10 cellular contexts compared by ENCODE assay signal in the genomic region with DNA sequence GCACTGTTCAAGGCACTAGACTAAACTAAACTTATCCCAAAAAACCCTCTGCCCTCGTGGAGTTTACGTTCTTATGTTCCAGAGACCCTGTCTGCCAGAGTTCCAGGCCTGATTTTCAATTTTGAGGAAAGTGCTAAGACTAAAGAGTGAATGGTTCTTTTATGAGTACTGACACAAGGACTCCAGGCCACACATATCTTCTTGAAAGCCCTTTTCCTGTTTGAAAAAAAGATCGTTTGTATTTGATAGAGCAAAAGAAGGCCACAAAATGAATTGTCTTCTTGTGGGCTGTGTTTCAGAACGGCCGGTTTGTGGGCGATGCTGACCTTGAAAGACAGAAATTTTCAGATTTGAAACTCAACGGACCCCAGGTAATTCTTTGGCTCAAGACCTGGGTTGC. TPM values are rescaled to one million over a fixed set of nuclear protein-coding genes. Genes with fewer than 3 reads are reported as not detected.
DNase-seq lines count a peak whose midpoint lies in the region; ATAC-seq, FAIRE-seq and TF ChIP-seq lines count a peak whose summit lies in the region.
"Had no signal": no experiment of that assay in that cellular context is flagged by ENCODE, and none has a peak within 500 bp of the region (broad histone marks: within the 10 kb centered on the region; RNA-seq: fewer than 3 reads in every experiment).

No MANE protein-coding gene starts in this region.

- H3K36me3 ChIP-seq in keratinocyte (ENCODE audit: control insufficient read depth in 2 of 2, extremely low read depth in 1 of 2, insufficient read depth in 2 of 2, low read length in 2 of 2) (peaks cover 22 to 30% of the 10 kb centered on the region in 2 experiments), thymus (ENCODE audit: control insufficient read depth, insufficient read depth) (peaks cover 11% of the 10 kb centered on the region), mucosa of descending colon (ENCODE audit: low read depth) (peaks cover 4% of the 10 kb centered on the region)

- dilution Hi-C loops in keratinocyte (cut with MboI; ENCODE audit: extremely low pct_ligation_motif_present, low sequenced_read_pairs), result no loop called here

- no peaks in the 10 kb centered on the region for H3K36me3 Mint-ChIP-seq in activated naive CD4-positive, alpha-beta T cell treated with anti-CD3 and anti-CD28 coated beads for 36 hours (ENCODE audit: low read depth)
- peaks cover 18% of the 10 kb centered on the region for H3K36me3 Mint-ChIP-seq in activated T-helper 1 cell treated with anti-CD3 and anti-CD28 coated beads, Interleukin-12 subunit alpha, Interleukin-12 subunit beta, Interleukin-2, Interleukin-4 antibody, amounts not matched to agents 30 ng/mL and 10 ng/mL and 1 ng/mL, durations not matched to agents 14 hours and 24 hours and 36 hours (ENCODE audit: low read depth)

- H3K9me3 Mint-ChIP-seq in activated naive CD4-positive, alpha-beta T cell treated with anti-CD3 and anti-CD28 coated beads for 36 hours, result no peaks in the 10 kb centered on the region
- no peaks in the 10 kb centered on the region for H3K9me3 Mint-ChIP-seq in activated T-helper 1 cell treated with anti-CD3 and anti-CD28 coated beads, Interleukin-12 subunit alpha, Interleukin-12 subunit beta, Interleukin-2, Interleukin-4 antibody, amounts not matched to agents 30 ng/mL and 10 ng/mL and 1 ng/mL, durations not matched to agents 14 hours and 24 hours and 36 hours

- no peaks in the 10 kb centered on the region for H3K27me3 Mint-ChIP-seq in activated naive CD4-positive, alpha-beta T cell treated with anti-CD3 and anti-CD28 coated beads for 36 hours (ENCODE audit: low read depth)
- H3K27me3 Mint-ChIP-seq in activated T-helper 1 cell treated with anti-CD3 and anti-CD28 coated beads, Interleukin-12 subunit alpha, Interleukin-12 subunit beta, Interleukin-2, Interleukin-4 antibody, amounts not matched to agents 30 ng/mL and 10 ng/mL and 1 ng/mL, durations not matched to agents 14 hours and 24 hours and 36 hours (ENCODE audit: insufficient read depth), result peaks cover 1% of the 10 kb centered on the region

- H3K4me3 ChIP-seq in keratinocyte (ENCODE audit: control insufficient read depth in 2 of 3, extremely low read depth in 1 of 3, insufficient read depth in 2 of 3, low read depth in 1 of 3, low read length in 3 of 3) (no peak overlapping the region), thymus (ENCODE audit: low read length) (no peak overlapping the region), mucosa of descending colon (no peak overlapping the region)
- H3K4me3 ChIP-seq: tibial artery had no signal

- CTCF ChIA-PET in activated naive CD4-positive, alpha-beta T cell treated with anti-CD3 and anti-CD28 coated beads for 36 hours (lab: Charles Lee), result interaction anchor here (0.9 kb wide), 1 partner anchor 149 kb away, joined by 3 read pairs; no protein-coding TSS in a partner anchor

- no peak for FAIRE-seq in keratinocyte (lab: Jason Lieb, UNC)

- H3K4me1 Mint-ChIP-seq in activated naive CD4-positive, alpha-beta T cell treated with anti-CD3 and anti-CD28 coated beads for 36 hours (ENCODE audit: low read depth), result peaks cover 39% of the 10 kb centered on the region
- peaks cover 38% of the 10 kb centered on the region for H3K4me1 Mint-ChIP-seq in activated T-helper 1 cell treated with anti-CD3 and anti-CD28 coated beads, Interleukin-12 subunit alpha, Interleukin-12 subunit beta, Interleukin-2, Interleukin-4 antibody, amounts not matched to agents 30 ng/mL and 10 ng/mL and 1 ng/mL, durations not matched to agents 14 hours and 24 hours and 36 hours (ENCODE audit: low read depth)

- H3K79me2 ChIP-seq in keratinocyte (ENCODE audit: control insufficient read depth, insufficient read depth, low read length), result peaks cover 88% of the 10 kb centered on the region

- H3K4me2 ChIP-seq in keratinocyte (ENCODE audit: control insufficient read depth, extremely low read depth, insufficient read depth, low read depth, low read length), result no peak overlapping the region

- no peak for TF ChIP-seq CTCF in keratinocyte (optimal IDR thresholded peaks at IDR 0.05 in 1 of 3, IDR thresholded peaks at IDR 0.05 in 1 of 3, conservative IDR thresholded peaks at IDR 0.05 in 1 of 3; ENCODE audit: extremely low read depth in 1 of 3, insufficient read depth in 2 of 3, low read length in 3 of 3)
- no peak for TF ChIP-seq CTCF in mucosa of descending colon (IDR thresholded peaks at IDR 0.05)

- H3K27ac ChIP-seq in keratinocyte (ENCODE audit: control insufficient read depth, insufficient read depth, low read length) (peak overlapping the region; percentile 66), thymus (ENCODE audit: low read depth) (peak overlapping the region; percentile 42)

- H3K27me3 ChIP-seq in keratinocyte (ENCODE audit: control insufficient read depth, extremely low read depth, insufficient read depth, low read length), result no peaks in the 10 kb centered on the region
- no peaks in the 10 kb centered on the region for H3K27me3 ChIP-seq in thymus (ENCODE audit: control insufficient read depth, insufficient read depth)
- H3K27me3 ChIP-seq: tibial artery had no signal

- no peak overlapping the region for H3K4me3 Mint-ChIP-seq in activated naive CD4-positive, alpha-beta T cell treated with anti-CD3 and anti-CD28 coated beads for 36 hours
- peak overlapping the region; percentile 38 for H3K4me3 Mint-ChIP-seq in activated T-helper 1 cell treated with anti-CD3 and anti-CD28 coated beads, Interleukin-12 subunit alpha, Interleukin-12 subunit beta, Interleukin-2, Interleukin-4 antibody, amounts not matched to agents 30 ng/mL and 10 ng/mL and 1 ng/mL, durations not matched to agents 14 hours and 24 hours and 36 hours

- no peaks in the 10 kb centered on the region for H3K9me3 ChIP-seq in keratinocyte (ENCODE audit: control insufficient read depth, low read depth, low read length)
- H3K9me3 ChIP-seq in thymus (ENCODE audit: control insufficient read depth), result no peaks in the 10 kb centered on the region
- no peaks in the 10 kb centered on the region for H3K9me3 ChIP-seq in mucosa of descending colon
- H3K9me3 ChIP-seq: tibial artery had no signal

- H2AFZ ChIP-seq in keratinocyte (ENCODE audit: control insufficient read depth, low read length), result no peak overlapping the region

- 71% methylated on average over 7 of the region's 7 CpGs for WGBS in thymus

- H3K9me1 ChIP-seq in keratinocyte (ENCODE audit: control insufficient read depth, extremely low read depth, insufficient read depth, low read length), result no peaks in the 10 kb centered on the region

- peak overlapping the region; percentile 94 for H3K27ac Mint-ChIP-seq in activated naive CD4-positive, alpha-beta T cell treated with anti-CD3 and anti-CD28 coated beads for 36 hours
- H3K27ac Mint-ChIP-seq in activated T-helper 1 cell treated with anti-CD3 and anti-CD28 coated beads, Interleukin-12 subunit alpha, Interleukin-12 subunit beta, Interleukin-2, Interleukin-4 antibody, amounts not matched to agents 30 ng/mL and 10 ng/mL and 1 ng/mL, durations not matched to agents 14 hours and 24 hours and 36 hours, result peak overlapping the region; percentile 80

- DNase-seq in activated naive CD4-positive, alpha-beta T cell treated with anti-CD3 and anti-CD28 coated beads for 36 hours, result no peak
- no peak for DNase-seq in activated naive CD4-positive, alpha-beta T cell (lab: John Stamatoyannopoulos, UW)
- no peak for DNase-seq in activated T-helper 1 cell treated with anti-CD3 and anti-CD28 coated beads, Interleukin-12 subunit alpha, Interleukin-12 subunit beta, Interleukin-2, Interleukin-4 antibody, amounts not matched to agents 30 ng/mL and 10 ng/mL and 1 ng/mL, durations not matched to agents 14 hours and 24 hours and 36 hours (ENCODE audit: low spot score)
- DNase-seq in keratinocyte (ENCODE audit: low read depth, low spot score) (no peak), mucosa of descending colon (no peak), RKO (ENCODE audit: low spot score) (no peak)
- DNase-seq: NCI-H2107, tibial artery had no signal

- H4K20me1 ChIP-seq in keratinocyte (ENCODE audit: control insufficient read depth, extremely low read depth, insufficient read depth, low read length), result peaks cover 3% of the 10 kb centered on the region

- ATAC-seq in mucosa of descending colon (no peak), GM18868 (IDR thresholded peaks at IDR 0.05; ENCODE audit: unreplicated experiment) (no peak)

- H3K4me1 ChIP-seq in keratinocyte (ENCODE audit: control insufficient read depth, extremely low read depth, insufficient read depth, low read length) (peaks cover 41% of the 10 kb centered on the region), thymus (ENCODE audit: control insufficient read depth, insufficient read depth, low read length) (peaks cover 8% of the 10 kb centered on the region), mucosa of descending colon (ENCODE audit: low read depth) (peaks cover 57% of the 10 kb centered on the region)

- intact Hi-C loops in activated naive CD4-positive, alpha-beta T cell treated with anti-CD3 and anti-CD28 coated beads for 36 hours (cut with micrococcal nuclease), result loop anchor here (2.0 kb wide), 7 partner anchors 81 to 783 kb away; a partner anchor contains a TSS
- intact Hi-C loops in activated T-helper 1 cell treated with anti-CD3 and anti-CD28 coated beads, Interleukin-12 subunit alpha, Interleukin-12 subunit beta, Interleukin-2, Interleukin-4 antibody, amounts not matched to agents 30 ng/mL and 10 ng/mL and 1 ng/mL, durations not matched to agents 14 hours and 24 hours and 36 hours (cut with micrococcal nuclease), result loop anchor here (2.0 to 10.0 kb wide), 3 partner anchors 225 to 781 kb away; a partner anchor contains a TSS
- intact Hi-C loops in mucosa of descending colon (cut with DNase I, micrococcal nuclease), result no loop called here

- no peak overlapping the region for H3K9ac ChIP-seq in keratinocyte (ENCODE audit: control insufficient read depth, extremely low read depth, insufficient read depth, low read length)

RNA-seq across cellular contexts. Expression of a gene that starts 32.1 kb away (rescaled TPM):
- total RNA-seq in activated naive CD4-positive, alpha-beta T cell treated with anti-CD3 and anti-CD28 coated beads for 36 hours, result 1 to 10 TPM; 5.5 to 8.5 TPM
- total RNA-seq in activated T-helper 1 cell treated with anti-CD3 and anti-CD28 coated beads, Interleukin-12 subunit alpha, Interleukin-12 subunit beta, Interleukin-2, Interleukin-4 antibody, amounts not matched to agents 30 ng/mL and 10 ng/mL and 1 ng/mL, durations not matched to agents 14 hours and 24 hours and 36 hours, result 6.4 and 9.9 TPM in 2 replicates
- polyA plus RNA-seq in keratinocyte (125 to 187 TPM (median 144 TPM) in 3 replicates), thymus (34.9 TPM)
- polyA plus RNA-seq in keratinocyte (2011; ENCODE audit: low read depth), result 91.5 TPM
- polyA plus RNA-seq in keratinocyte (2011; cell fraction: cytosol; rRNA removed), result 84.0 and 129 TPM in 2 replicates
- 203 and 221 TPM in 2 replicates for polyA plus RNA-seq in keratinocyte (2011; cell fraction: nucleus; rRNA removed)
- 98.6 and 103 TPM in 2 replicates for polyA plus RNA-seq in keratinocyte (2012; ENCODE audit: low replicate concordance)
- 413 to 516 TPM (median 498 TPM) in 3 replicates for polyA minus RNA-seq in keratinocyte
- polyA minus RNA-seq in keratinocyte (2011; cell fraction: cytosol; rRNA and poly(A)+ RNA removed), result 134 TPM
- polyA minus RNA-seq in keratinocyte (2011; cell fraction: nucleus; rRNA and poly(A)+ RNA removed), result 216 and 381 TPM in 2 replicates
- total RNA-seq in mucosa of descending colon, result 100 to 1,000 TPM; 311 to 545 (median 448) TPM

RNA-seq across cellular contexts. Expression of a gene that starts 42.1 kb away (rescaled TPM):
- not detected for total RNA-seq in activated naive CD4-positive, alpha-beta T cell treated with anti-CD3 and anti-CD28 coated beads for 36 hours
- 0.07 TPM in 1 of 2 replicates, not detected in the other for total RNA-seq in activated T-helper 1 cell treated with anti-CD3 and anti-CD28 coated beads, Interleukin-12 subunit alpha, Interleukin-12 subunit beta, Interleukin-2, Interleukin-4 antibody, amounts not matched to agents 30 ng/mL and 10 ng/mL and 1 ng/mL, durations not matched to agents 14 hours and 24 hours and 36 hours
- polyA plus RNA-seq in keratinocyte, result not detected in 3 replicates
- not detected for polyA plus RNA-seq in keratinocyte (2011; ENCODE audit: low read depth)
- polyA plus RNA-seq in keratinocyte (2011; cell fraction: cytosol; rRNA removed), result not detected in 2 replicates
- polyA plus RNA-seq in keratinocyte (2011; cell fraction: nucleus; rRNA removed), result not detected in 2 replicates
- polyA plus RNA-seq in keratinocyte (2012; ENCODE audit: low replicate concordance), result 0.17 TPM in 1 of 2 replicates, not detected in the other
- not detected in 3 replicates for polyA minus RNA-seq in keratinocyte
- not detected for polyA minus RNA-seq in keratinocyte (2011; cell fraction: cytosol; rRNA and poly(A)+ RNA removed)
- not detected in 2 replicates for polyA minus RNA-seq in keratinocyte (2011; cell fraction: nucleus; rRNA and poly(A)+ RNA removed)
- 0.02 TPM for polyA plus RNA-seq in thymus
- total RNA-seq in mucosa of descending colon, result not detected

RNA-seq across cellular contexts. Expression of a gene that starts 52.4 kb away (rescaled TPM):
- 100 to 1,000 TPM; 249 to 282 TPM for total RNA-seq in activated naive CD4-positive, alpha-beta T cell treated with anti-CD3 and anti-CD28 coated beads for 36 hours
- total RNA-seq in activated T-helper 1 cell treated with anti-CD3 and anti-CD28 coated beads, Interleukin-12 subunit alpha, Interleukin-12 subunit beta, Interleukin-2, Interleukin-4 antibody, amounts not matched to agents 30 ng/mL and 10 ng/mL and 1 ng/mL, durations not matched to agents 14 hours and 24 hours and 36 hours, result 211 and 232 TPM in 2 replicates
- polyA plus RNA-seq in keratinocyte (59.1 to 88.2 TPM (median 76.0 TPM) in 3 replicates), thymus (198 TPM)
- 39.6 TPM for polyA plus RNA-seq in keratinocyte (2011; ENCODE audit: low read depth)
- polyA plus RNA-seq in keratinocyte (2011; cell fraction: cytosol; rRNA removed), result 48.8 and 72.9 TPM in 2 replicates
- 35.0 and 38.0 TPM in 2 replicates for polyA plus RNA-seq in keratinocyte (2011; cell fraction: nucleus; rRNA removed)
- 79.8 and 96.0 TPM in 2 replicates for polyA plus RNA-seq in keratinocyte (2012; ENCODE audit: low replicate concordance)
- 5.1 to 10.0 TPM (median 6.5 TPM) in 3 replicates for polyA minus RNA-seq in keratinocyte
- 43.4 TPM for polyA minus RNA-seq in keratinocyte (2011; cell fraction: cytosol; rRNA and poly(A)+ RNA removed)
- 10.6 and 13.4 TPM in 2 replicates for polyA minus RNA-seq in keratinocyte (2011; cell fraction: nucleus; rRNA and poly(A)+ RNA removed)
- 10 to 100 TPM; 68.3 to 84.0 (median 79.2) TPM for total RNA-seq in mucosa of descending colon

Comparison
In these comparisons a context has a peak if more than half of its experiments do, and no peak if none do; other contexts are left out.
1. RNA of a gene that starts 32.1 kb away (total RNA-seq): 311 to 545 TPM in mucosa of descending colon; 6.4 to 9.9 TPM in activated T-helper 1 cell treated with anti-CD3 and anti-CD28 coated beads, Interleukin-12 subunit alpha, Interleukin-12 subunit beta, Interleukin-2, Interleukin-4 antibody, amounts not matched to agents 30 ng/mL and 10 ng/mL and 1 ng/mL, durations not matched to agents 14 hours and 24 hours and 36 hours and 5.5 to 8.5 TPM in activated naive CD4-positive, alpha-beta T cell treated with anti-CD3 and anti-CD28 coated beads for 36 hours; every median in the first group is over 10 times any median in the second.
2. intact Hi-C loops: an anchor here in activated naive CD4-positive, alpha-beta T cell treated with anti-CD3 and anti-CD28 coated beads for 36 hours (2.0 kb wide) and activated T-helper 1 cell treated with anti-CD3 and anti-CD28 coated beads, Interleukin-12 subunit alpha, Interleukin-12 subunit beta, Interleukin-2, Interleukin-4 antibody, amounts not matched to agents 30 ng/mL and 10 ng/mL and 1 ng/mL, durations not matched to agents 14 hours and 24 hours and 36 hours (2.0 to 10.0 kb wide); none called in mucosa of descending colon.